In genomic region chr20:38298768-38299288, GRCh38 we compare ENCODE assay signal across 10 cellular contexts. TPM values are rescaled to one million over a fixed set of nuclear protein-coding genes. Genes with fewer than 3 reads are reported as not detected.
A peak's percentile ranks its signal among the peaks of the same experiment; 100 is the strongest.
DNase-seq lines count a peak whose midpoint lies in the region; ATAC-seq and TF ChIP-seq lines count a peak whose summit lies in the region.
"Had no signal": no experiment of that assay in that cellular context is flagged by ENCODE, and none has a peak within 500 bp of the region (broad histone marks: within the 10 kb centered on the region; RNA-seq: fewer than 3 reads in every experiment).

No MANE protein-coding gene starts in this region.

- intact Hi-C loops in Right ventricle myocardium superior (cut with DNase I): no loop called here

- H3K27ac Mint-ChIP-seq in osteocyte (ENCODE audit: unreplicated experiment): peak overlapping the region; percentile 87

- H3K36me3 Mint-ChIP-seq in osteocyte (ENCODE audit: unreplicated experiment): no peaks in the 10 kb centered on the region

- H3K9me3 Mint-ChIP-seq in osteocyte (ENCODE audit: unreplicated experiment): no peaks in the 10 kb centered on the region

- ATAC-seq in Right ventricle myocardium superior (ENCODE audit: poor library complexity): peak; percentile 89
- no peak for ATAC-seq in HG03159 (IDR thresholded peaks at IDR 0.05; ENCODE audit: unreplicated experiment)

- H3K4me3 Mint-ChIP-seq in osteocyte (ENCODE audit: unreplicated experiment): no peak overlapping the region

- peak; percentile 56 for DNase-seq in Ammon's horn (ENCODE audit: low spot score)
- peak; percentile 44 for DNase-seq in amniotic epithelial cell (ENCODE audit: low read depth)
- peak; percentile 88 for DNase-seq in Right ventricle myocardium superior
- DNase-seq in osteocyte (ENCODE audit: extremely low spot score, unreplicated experiment): no peak
- no peak for DNase-seq in SW480 (ENCODE audit: low spot score)
- no peak for DNase-seq in SHP77 (lab: John Stamatoyannopoulos, UW)
- no peak for DNase-seq in effector CD8-positive, alpha-beta T cell (lab: John Stamatoyannopoulos, UW)
- DNase-seq: stimulated activated CD4-positive, alpha-beta T cell treated with anti-CD3 and anti-CD28 coated beads, Interleukin-2, amount 100 ng/mL, for 24 hours had no signal

- peaks cover 3% of the 10 kb centered on the region for H3K27me3 Mint-ChIP-seq in osteocyte (ENCODE audit: unreplicated experiment)

- TF ChIP-seq CTCF in osteocyte (IDR thresholded peaks at IDR 0.05): no peak

- peaks cover 30% of the 10 kb centered on the region for H3K4me1 Mint-ChIP-seq in osteocyte (ENCODE audit: unreplicated experiment)

RNA-seq across cellular contexts. Expression of gene BPI, which starts 5.1 kb away (rescaled TPM):
- total RNA-seq in Right ventricle myocardium superior (0.11 TPM), osteocyte (7.7 and 8.5 TPM in 2 replicates)
- total RNA-seq: LHCN-M2 had no signal

RNA-seq across cellular contexts. Expression of gene KIAA1755, which starts 38.3 kb away (rescaled TPM):
- total RNA-seq in Right ventricle myocardium superior: 5.4 TPM
- total RNA-seq in osteocyte: 50.2 and 60.6 TPM in 2 replicates

RNA-seq across cellular contexts. Expression of gene LBP, which starts 47.5 kb away (rescaled TPM):
- total RNA-seq in Right ventricle myocardium superior (not detected), osteocyte (not detected in 2 replicates)
- total RNA-seq: LHCN-M2 had no signal

Comparison
In these comparisons a context has a peak if more than half of its experiments do, and no peak if none do; other contexts are left out.
1. DNase-seq: peak in Ammon's horn (single experiment), amniotic epithelial cell (single experiment) and Right ventricle myocardium superior (single experiment); none in osteocyte (single experiment), SW480 (single experiment), SHP77 (0 of 2) and effector CD8-positive, alpha-beta T cell (single experiment).